1 cellular context compared by ENCODE assay signal in genomic region chr9:8394341-8394740, GRCh38.
TF ChIP-seq lines count a peak whose summit lies in the region.

No MANE protein-coding gene starts in this region.

TF ChIP-seq in GM23338, 12 proteins besides CTCF, POLR2A, EP300 and RAD21 (continued from another document):
- TF ChIP-seq ZNF462 (CRISPR knock-in tag; IDR thresholded peaks at IDR 0.05) (no peak), EZH2phosphoT487 (IDR thresholded peaks at IDR 0.05; ENCODE audit: unreplicated experiment) (no peak), CREB1 (CRISPR knock-in tag; IDR thresholded peaks at IDR 0.05; ENCODE audit: low read depth) (no peak), REST (IDR thresholded peaks at IDR 0.05; ENCODE audit: unreplicated experiment) (no peak), ETS1 (IDR thresholded peaks at IDR 0.05) (no peak)
TF ChIP-seq in GM23338: peak in this region for 0.
